ENCODE assay signal across 20 cellular contexts in the genomic region with DNA sequence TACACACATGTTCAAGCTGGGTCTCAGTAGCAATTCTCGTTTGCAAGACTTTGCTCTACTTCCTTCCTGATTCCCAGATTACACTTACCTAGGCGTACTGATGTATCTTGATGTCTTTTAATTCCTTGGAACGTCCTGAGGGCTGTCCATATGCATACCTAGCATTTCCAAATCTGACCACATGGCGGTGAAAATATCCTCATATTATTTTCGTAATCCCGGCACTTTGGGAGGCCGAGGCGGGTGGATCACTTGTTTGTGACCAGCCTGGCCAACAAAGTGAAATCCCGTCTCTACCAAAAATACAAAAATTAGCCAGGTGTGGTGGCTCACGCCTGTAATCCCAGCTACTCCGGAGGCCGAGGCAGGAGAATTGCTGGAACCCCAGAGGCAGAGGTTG.
DNase-seq lines count a peak whose midpoint lies in the region; ATAC-seq and TF ChIP-seq lines count a peak whose summit lies in the region.
"Had no signal": no experiment of that assay in that cellular context is flagged by ENCODE, and none has a peak within 500 bp of the region (broad histone marks: within the 10 kb centered on the region; RNA-seq: fewer than 3 reads in every experiment).

No MANE protein-coding gene starts in this region.

- H3K27me3 ChIP-seq in BE2C (no peaks in the 10 kb centered on the region), iPS DF 6.9 (ENCODE audit: control insufficient read depth, insufficient read depth, low read length) (no peaks in the 10 kb centered on the region), prostate gland (replicated peaks; ENCODE audit: insufficient read depth) (no peaks in the 10 kb centered on the region)
- H3K27me3 ChIP-seq: esophagus squamous epithelium had no signal

- no peaks in the 10 kb centered on the region for H3K36me3 Mint-ChIP-seq in WTC11
- H3K36me3 Mint-ChIP-seq: CD8-positive, alpha-beta memory T cell had no signal

- POLR2A ChIA-PET in WTC11 (lab: Charles Lee) = no interaction called here

- intact Hi-C loops in prostate gland (cut with DNase I) = no loop called here

- no peaks in the 10 kb centered on the region for H3K4me1 ChIP-seq in BE2C
- H3K4me1 ChIP-seq in iPS DF 6.9 (ENCODE audit: control insufficient read depth, insufficient read depth, low read length) = no peaks in the 10 kb centered on the region
- H3K4me1 ChIP-seq in prostate gland (replicated peaks) = no peaks in the 10 kb centered on the region
- H3K4me1 ChIP-seq: esophagus squamous epithelium had no signal

- WGBS in iPS DF 6.9 (ENCODE audit: insufficient coverage, insufficient read length) = no CpG with 5 or more reads among the region's 12 CpGs
- WGBS in prostate gland = 92% methylated on average over 12 of the region's 12 CpGs

- H3K4me1 Mint-ChIP-seq in WTC11 = peaks cover 46% of the 10 kb centered on the region
- H3K4me1 Mint-ChIP-seq: CD8-positive, alpha-beta memory T cell; immature natural killer cell had no signal

- DNase-seq in BE2C (peak; percentile 31), LNCaP clone FGC (ENCODE audit: low read depth) (no peak), WTC11 (ENCODE audit: low spot score) (peak; percentile 16), iPS DF 6.9 (ENCODE audit: low read depth, low spot score) (peak; percentile 27), iPS-NIHi7 (ENCODE audit: extremely low spot score) (no peak), dermis blood vessel endothelial cell (no peak), prostate gland (ENCODE audit: low spot score) (no peak), T-helper 1 cell (no peak)
- DNase-seq: activated CD4-positive, alpha-beta T cell treated with anti-CD3 and anti-CD28 coated beads, Interleukin-2, amount 50 U/mL, for 1 hour; CD8-positive, alpha-beta memory T cell; central memory CD4-positive, alpha-beta T cell; effector CD4-positive, alpha-beta T cell; esophagus squamous epithelium; GOT3; immature natural killer cell; Kasumi-1; NCI-H1105 treated with DMSO at 0.1 percent for 48 hours; NCI-H2171; retina; stimulated activated CD4-positive, alpha-beta T cell treated with anti-CD3 and anti-CD28 coated beads, Interleukin-15, amount 100 ng/mL, for 24 hours had no signal

- no peaks in the 10 kb centered on the region for H3K36me3 ChIP-seq in BE2C
- no peaks in the 10 kb centered on the region for H3K36me3 ChIP-seq in iPS DF 6.9 (ENCODE audit: control insufficient read depth, insufficient read depth, low read length)
- H3K36me3 ChIP-seq in prostate gland = no peaks in the 10 kb centered on the region
- H3K36me3 ChIP-seq: esophagus squamous epithelium had no signal

- CTCF ChIA-PET in WTC11 (lab: Charles Lee) = interaction anchor here (1.8 kb wide), 1 partner anchor 7 kb away, joined by 8 read pairs; no protein-coding TSS in a partner anchor

- H3K27ac Mint-ChIP-seq in WTC11 = peak overlapping the region; percentile 65; the same call in 1 of the 2 replicates
- H3K27ac Mint-ChIP-seq: CD8-positive, alpha-beta memory T cell; immature natural killer cell had no signal

- peak; percentile 42 for TF ChIP-seq CTCF in BE2C (IDR thresholded peaks at IDR 0.05; ENCODE audit: low read depth, low read length)
- peak; percentile 24; the same call in 1 of the 2 replicates for TF ChIP-seq CTCF in LNCaP clone FGC (IDR thresholded peaks at IDR 0.05; ENCODE audit: control insufficient read depth, extremely low read depth, insufficient read depth)
- TF ChIP-seq CTCF in WTC11 (IDR thresholded peaks at IDR 0.05) = 0 out of 2 replicates have a peak, but pooled peaks have one; percentile 10
- no peak for TF ChIP-seq CTCF in prostate gland (IDR thresholded peaks at IDR 0.05)

- no peak overlapping the region for H3K4me3 Mint-ChIP-seq in WTC11
- H3K4me3 Mint-ChIP-seq: CD8-positive, alpha-beta memory T cell; immature natural killer cell had no signal

- H3K4me3 ChIP-seq in BE2C (ENCODE audit: low read depth, low read length) (no peak overlapping the region), LNCaP clone FGC (ENCODE audit: low read depth, low read length) (no peak overlapping the region), iPS DF 6.9 (ENCODE audit: low read length) (no peak overlapping the region), prostate gland (no peak overlapping the region)
- H3K4me3 ChIP-seq: esophagus squamous epithelium had no signal

- no peak for TF ChIP-seq POLR2A in prostate gland (IDR thresholded peaks at IDR 0.05)

- ATAC-seq in WTC11 = peak; percentile 71

- no peaks in the 10 kb centered on the region for H3K9me3 Mint-ChIP-seq in WTC11

- H3K27ac ChIP-seq in iPS DF 6.9 (ENCODE audit: low read length) = no peak overlapping the region
- no peak overlapping the region for H3K27ac ChIP-seq in prostate gland
- H3K27ac ChIP-seq: esophagus squamous epithelium had no signal

- H3K27me3 Mint-ChIP-seq in WTC11 (ENCODE audit: low read depth) = no peaks in the 10 kb centered on the region; the same call in 1 of the 2 replicates
- H3K27me3 Mint-ChIP-seq: CD8-positive, alpha-beta memory T cell had no signal

- no peaks in the 10 kb centered on the region for H3K9me3 ChIP-seq in BE2C
- no peaks in the 10 kb centered on the region for H3K9me3 ChIP-seq in iPS DF 6.9 (ENCODE audit: control insufficient read depth, insufficient read depth, low read length)
- H3K9me3 ChIP-seq in prostate gland = no peaks in the 10 kb centered on the region
- H3K9me3 ChIP-seq: esophagus squamous epithelium had no signal

TF ChIP-seq in WTC11, 78 proteins besides CTCF, POLR2A, EP300 and RAD21:
- no peak for TF ChIP-seq FOXK1 (CRISPR knock-in tag; IDR thresholded peaks at IDR 0.05)
- TF ChIP-seq, protein P1, sequence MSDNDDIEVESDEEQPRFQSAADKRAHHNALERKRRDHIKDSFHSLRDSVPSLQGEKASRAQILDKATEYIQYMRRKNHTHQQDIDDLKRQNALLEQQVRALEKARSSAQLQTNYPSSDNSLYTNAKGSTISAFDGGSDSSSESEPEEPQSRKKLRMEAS (CRISPR knock-in tag; IDR thresholded peaks at IDR 0.05) = no peak
- TF ChIP-seq ZNF416 (CRISPR knock-in tag; IDR thresholded peaks at IDR 0.05) = no peak
- no peak for TF ChIP-seq ATF1 (CRISPR knock-in tag; IDR thresholded peaks at IDR 0.05)
- TF ChIP-seq, protein P2, sequence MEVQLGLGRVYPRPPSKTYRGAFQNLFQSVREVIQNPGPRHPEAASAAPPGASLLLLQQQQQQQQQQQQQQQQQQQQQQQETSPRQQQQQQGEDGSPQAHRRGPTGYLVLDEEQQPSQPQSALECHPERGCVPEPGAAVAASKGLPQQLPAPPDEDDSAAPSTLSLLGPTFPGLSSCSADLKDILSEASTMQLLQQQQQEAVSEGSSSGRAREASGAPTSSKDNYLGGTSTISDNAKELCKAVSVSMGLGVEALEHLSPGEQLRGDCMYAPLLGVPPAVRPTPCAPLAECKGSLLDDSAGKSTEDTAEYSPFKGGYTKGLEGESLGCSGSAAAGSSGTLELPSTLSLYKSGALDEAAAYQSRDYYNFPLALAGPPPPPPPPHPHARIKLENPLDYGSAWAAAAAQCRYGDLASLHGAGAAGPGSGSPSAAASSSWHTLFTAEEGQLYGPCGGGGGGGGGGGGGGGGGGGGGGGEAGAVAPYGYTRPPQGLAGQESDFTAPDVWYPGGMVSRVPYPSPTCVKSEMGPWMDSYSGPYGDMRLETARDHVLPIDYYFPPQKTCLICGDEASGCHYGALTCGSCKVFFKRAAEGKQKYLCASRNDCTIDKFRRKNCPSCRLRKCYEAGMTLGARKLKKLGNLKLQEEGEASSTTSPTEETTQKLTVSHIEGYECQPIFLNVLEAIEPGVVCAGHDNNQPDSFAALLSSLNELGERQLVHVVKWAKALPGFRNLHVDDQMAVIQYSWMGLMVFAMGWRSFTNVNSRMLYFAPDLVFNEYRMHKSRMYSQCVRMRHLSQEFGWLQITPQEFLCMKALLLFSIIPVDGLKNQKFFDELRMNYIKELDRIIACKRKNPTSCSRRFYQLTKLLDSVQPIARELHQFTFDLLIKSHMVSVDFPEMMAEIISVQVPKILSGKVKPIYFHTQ (CRISPR knock-in tag; IDR thresholded peaks at IDR 0.05) = no peak
- TF ChIP-seq ESRRA (CRISPR knock-in tag; IDR thresholded peaks at IDR 0.05; ENCODE audit: borderline replicate concordance) = no peak
TF ChIP-seq in WTC11: peak in this region for 0.

Comparison
In these comparisons a context has a peak if more than half of its experiments do, and no peak if none do; other contexts are left out.
1. DNase-seq: peak in BE2C (single experiment), WTC11 (single experiment) and iPS DF 6.9 (single experiment); none in LNCaP clone FGC (single experiment), iPS-NIHi7 (single experiment), dermis blood vessel endothelial cell (single experiment), prostate gland (single experiment) and T-helper 1 cell (0 of 5).
2. CTCF ChIP-seq: peak in BE2C (single experiment), LNCaP clone FGC (single experiment) and WTC11 (single experiment); none in prostate gland (0 of 4).